ENCODE assay signal across 12 cellular contexts in the genomic region with DNA sequence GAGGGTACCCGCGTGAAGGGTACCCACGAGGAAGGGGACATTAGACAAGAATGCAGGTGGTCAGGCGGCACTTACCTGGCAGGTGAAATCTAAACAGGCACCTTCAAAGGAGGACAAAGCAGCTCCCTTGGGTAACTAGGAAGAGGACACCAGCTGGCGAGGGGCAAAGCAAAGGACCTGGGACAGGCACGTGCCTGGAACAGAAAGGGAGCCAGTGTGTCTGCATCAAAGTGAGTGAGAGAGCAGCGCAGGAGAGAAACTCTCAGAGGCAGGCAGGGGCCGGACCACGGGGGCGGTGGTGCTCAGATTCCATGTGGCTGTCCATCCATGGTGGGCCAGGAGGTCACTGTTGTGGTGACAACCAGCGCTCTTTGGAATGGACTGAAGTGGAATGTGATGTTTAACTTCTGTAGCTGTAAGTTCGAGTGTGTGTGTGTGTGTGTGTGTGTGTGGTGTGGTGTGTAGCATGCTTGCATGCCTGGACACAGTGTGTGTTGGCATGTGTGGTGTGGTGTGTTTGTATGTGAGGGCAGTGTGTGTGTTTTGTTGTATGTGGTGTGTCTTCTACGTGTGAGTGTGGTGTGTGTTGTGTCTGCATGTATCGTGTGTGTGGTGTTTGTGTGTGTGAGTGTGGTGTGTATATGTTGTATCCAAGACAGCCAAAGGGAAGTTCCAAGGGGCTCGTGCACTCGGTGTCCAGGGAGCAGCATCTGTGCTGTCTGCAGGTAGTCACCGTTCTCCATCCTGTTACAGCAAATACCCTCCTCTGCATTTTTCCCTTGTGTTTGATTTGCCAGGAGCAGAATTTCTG.
A peak's percentile ranks its signal among the peaks of the same experiment; 100 is the strongest.
DNase-seq lines count a peak whose midpoint lies in the region; ATAC-seq and TF ChIP-seq lines count a peak whose summit lies in the region.
"Had no signal": no experiment of that assay in that cellular context is flagged by ENCODE, and none has a peak within 500 bp of the region (broad histone marks: within the 10 kb centered on the region; RNA-seq: fewer than 3 reads in every experiment).

No MANE protein-coding gene starts in this region.

- H3K27me3 Mint-ChIP-seq in activated naive CD8-positive, alpha-beta T cell treated with anti-CD3 and anti-CD28 coated beads, Interleukin-2, amount 10 ng/mL, durations not matched to agents 7 days and 5 days, result no peaks in the 10 kb centered on the region
- no peaks in the 10 kb centered on the region for H3K27me3 Mint-ChIP-seq in activated naive CD8-positive, alpha-beta T cell treated with anti-CD3 and anti-CD28 coated beads for 36 hours
- peaks cover 10% of the 10 kb centered on the region for H3K27me3 Mint-ChIP-seq in nephron progenitor cell (ENCODE audit: low read depth, poor library complexity)

- H2AFZ ChIP-seq in fibroblast of lung (ENCODE audit: low read length), result no peak overlapping the region

- H4K20me1 ChIP-seq in fibroblast of lung (ENCODE audit: control insufficient read depth, extremely low read depth, insufficient read depth, low read length), result no peaks in the 10 kb centered on the region

- no peak overlapping the region for H3K4me2 ChIP-seq in fibroblast of lung (ENCODE audit: extremely low read depth, insufficient read depth, low read length)

- no peaks in the 10 kb centered on the region for H3K4me1 Mint-ChIP-seq in activated naive CD8-positive, alpha-beta T cell treated with anti-CD3 and anti-CD28 coated beads, Interleukin-2, amount 10 ng/mL, durations not matched to agents 7 days and 5 days
- H3K4me1 Mint-ChIP-seq in activated naive CD8-positive, alpha-beta T cell treated with anti-CD3 and anti-CD28 coated beads for 36 hours, result no peaks in the 10 kb centered on the region
- H3K4me1 Mint-ChIP-seq in nephron progenitor cell, result peaks cover 41% of the 10 kb centered on the region

- H3K27ac ChIP-seq in fibroblast of lung (ENCODE audit: insufficient read depth, low read length) (no peak overlapping the region), upper lobe of left lung (peak overlapping the region in 1 of 4 donors; percentile 14), WERI-Rb-1 (no peak overlapping the region)
- H3K27ac ChIP-seq: prostate gland, tibial artery had no signal

- peak; percentile 19 for DNase-seq in activated naive CD8-positive, alpha-beta T cell treated with anti-CD3 and anti-CD28 coated beads, Interleukin-2, amount 10 ng/mL, durations not matched to agents 7 days and 5 days
- DNase-seq in activated naive CD8-positive, alpha-beta T cell treated with anti-CD3 and anti-CD28 coated beads for 36 hours, result no peak
- DNase-seq in fibroblast of lung (ENCODE audit: low read depth in 2 of 2), result peak; percentile 41 to 44
- DNase-seq in nephron progenitor cell, result no peak
- peak; percentile 15 to 70 for DNase-seq in upper lobe of left lung
- DNase-seq in WERI-Rb-1, result no peak
- DNase-seq in G401 (ENCODE audit: low spot score), result no peak
- DNase-seq in NCI-H1105 (lab: John Stamatoyannopoulos, UW), result no peak
- DNase-seq: activated CD4-positive, alpha-beta T cell treated with anti-CD3 and anti-CD28 coated beads, Interleukin-2, amount 50 U/mL, for 1 hour; NCI-H146 had no signal

- no peak overlapping the region for H3K9ac ChIP-seq in fibroblast of lung (ENCODE audit: insufficient read depth, low read length)

- H3K27ac Mint-ChIP-seq in activated naive CD8-positive, alpha-beta T cell treated with anti-CD3 and anti-CD28 coated beads, Interleukin-2, amount 10 ng/mL, durations not matched to agents 7 days and 5 days, result no peak overlapping the region
- H3K27ac Mint-ChIP-seq in activated naive CD8-positive, alpha-beta T cell treated with anti-CD3 and anti-CD28 coated beads for 36 hours, result no peak overlapping the region
- peak overlapping the region; percentile 7 for H3K27ac Mint-ChIP-seq in nephron progenitor cell

- no peak for TF ChIP-seq EP300 in upper lobe of left lung (IDR thresholded peaks at IDR 0.05)

- TF ChIP-seq CTCF in fibroblast of lung (conservative IDR thresholded peaks at IDR 0.05 in 1 of 2, IDR thresholded peaks at IDR 0.05 in 1 of 2; ENCODE audit: low read depth in 1 of 2, low read length in 2 of 2) (no peak), nephron progenitor cell (IDR thresholded peaks at IDR 0.05) (no peak), upper lobe of left lung (IDR thresholded peaks at IDR 0.05) (no peak), WERI-Rb-1 (IDR thresholded peaks at IDR 0.05; ENCODE audit: low read depth, low read length) (no peak)

- no peaks in the 10 kb centered on the region for H3K36me3 Mint-ChIP-seq in activated naive CD8-positive, alpha-beta T cell treated with anti-CD3 and anti-CD28 coated beads, Interleukin-2, amount 10 ng/mL, durations not matched to agents 7 days and 5 days
- no peaks in the 10 kb centered on the region for H3K36me3 Mint-ChIP-seq in activated naive CD8-positive, alpha-beta T cell treated with anti-CD3 and anti-CD28 coated beads for 36 hours
- peaks cover 12% of the 10 kb centered on the region for H3K36me3 Mint-ChIP-seq in nephron progenitor cell (ENCODE audit: low read depth)

- ATAC-seq in activated naive CD8-positive, alpha-beta T cell treated with anti-CD3 and anti-CD28 coated beads, Interleukin-2, amount 10 ng/mL, durations not matched to agents 7 days and 5 days (ENCODE audit: low read depth), result no peak
- no peak for ATAC-seq in upper lobe of left lung (ENCODE audit: low FRiP score in 2 of 2)

- H3K79me2 ChIP-seq in fibroblast of lung (ENCODE audit: control insufficient read depth, insufficient read depth, low read length), result no peaks in the 10 kb centered on the region

- no peak overlapping the region for H3K4me3 Mint-ChIP-seq in activated naive CD8-positive, alpha-beta T cell treated with anti-CD3 and anti-CD28 coated beads, Interleukin-2, amount 10 ng/mL, durations not matched to agents 7 days and 5 days
- H3K4me3 Mint-ChIP-seq in activated naive CD8-positive, alpha-beta T cell treated with anti-CD3 and anti-CD28 coated beads for 36 hours, result no peak overlapping the region
- H3K4me3 Mint-ChIP-seq in nephron progenitor cell, result peak overlapping the region; percentile 34

- peaks cover 3% of the 10 kb centered on the region for H3K4me1 ChIP-seq in fibroblast of lung (ENCODE audit: control insufficient read depth, extremely low read depth, insufficient read depth, low read length)
- peaks cover 0 to 15% (median 8%) of the 10 kb centered on the region in 4 donors for H3K4me1 ChIP-seq in upper lobe of left lung
- H3K4me1 ChIP-seq: prostate gland, tibial artery had no signal

- in situ Hi-C loops in G401 (cut with HindIII; ENCODE audit: low sequenced_read_pairs), result no loop called here

- H3K4me3 ChIP-seq in fibroblast of lung (replicated peaks in 1 of 4; ENCODE audit: control extremely low read depth in 1 of 4, insufficient read depth in 1 of 4, low read depth in 3 of 4, low read length in 4 of 4) (no peak overlapping the region), upper lobe of left lung (no peak overlapping the region), WERI-Rb-1 (ENCODE audit: low read depth, low read length) (no peak overlapping the region)
- H3K4me3 ChIP-seq: prostate gland, tibial artery had no signal

- POLR2A ChIA-PET in activated naive CD8-positive, alpha-beta T cell treated with anti-CD3 and anti-CD28 coated beads, Interleukin-2, amount 10 ng/mL, durations not matched to agents 7 days and 5 days (lab: Charles Lee), result no interaction called here

- no peak for TF ChIP-seq POLR2A in upper lobe of left lung (IDR thresholded peaks at IDR 0.05)

- H3K36me3 ChIP-seq in fibroblast of lung (ENCODE audit: control insufficient read depth, insufficient read depth, low read length) (no peaks in the 10 kb centered on the region), upper lobe of left lung (no peaks in the 10 kb centered on the region), WERI-Rb-1 (no peaks in the 10 kb centered on the region)
- H3K36me3 ChIP-seq: prostate gland, tibial artery had no signal

- WGBS in upper lobe of left lung, 2 donors, result 88 to 89% methylated on average over 17 of the region's 17 CpGs

- H3K9me3 Mint-ChIP-seq in activated naive CD8-positive, alpha-beta T cell treated with anti-CD3 and anti-CD28 coated beads, Interleukin-2, amount 10 ng/mL, durations not matched to agents 7 days and 5 days, result no peaks in the 10 kb centered on the region
- H3K9me3 Mint-ChIP-seq in activated naive CD8-positive, alpha-beta T cell treated with anti-CD3 and anti-CD28 coated beads for 36 hours, result no peaks in the 10 kb centered on the region
- H3K9me3 Mint-ChIP-seq in nephron progenitor cell, result peaks cover 15% of the 10 kb centered on the region

- no peaks in the 10 kb centered on the region for H3K9me3 ChIP-seq in fibroblast of lung (ENCODE audit: control insufficient read depth, insufficient read depth, low read depth, low read length)
- H3K9me3 ChIP-seq in upper lobe of left lung, result no peaks in the 10 kb centered on the region
- H3K9me3 ChIP-seq in WERI-Rb-1 (ENCODE audit: severe bottlenecking), result no peaks in the 10 kb centered on the region
- H3K9me3 ChIP-seq: prostate gland, tibial artery had no signal

- peaks cover 11% of the 10 kb centered on the region for H3K27me3 ChIP-seq in fibroblast of lung (ENCODE audit: control insufficient read depth, insufficient read depth, low read length)
- no peaks in the 10 kb centered on the region for H3K27me3 ChIP-seq in upper lobe of left lung
- no peaks in the 10 kb centered on the region for H3K27me3 ChIP-seq in WERI-Rb-1 (ENCODE audit: insufficient read depth, low read depth, severe bottlenecking)

Comparison
In these comparisons a context has a peak if more than half of its experiments do, and no peak if none do; other contexts are left out.
1. DNase-seq: peak in activated naive CD8-positive, alpha-beta T cell treated with anti-CD3 and anti-CD28 coated beads, Interleukin-2, amount 10 ng/mL, durations not matched to agents 7 days and 5 days (single experiment), fibroblast of lung (2 of 2) and upper lobe of left lung (2 of 2); none in activated naive CD8-positive, alpha-beta T cell treated with anti-CD3 and anti-CD28 coated beads for 36 hours (single experiment), nephron progenitor cell (single experiment), WERI-Rb-1 (single experiment), G401 (single experiment) and NCI-H1105 (single experiment).